Comparison of ENCODE assay signal across 1 cellular context in genomic region chr12:47814539-47815170, GRCh38.
TF ChIP-seq lines count a peak whose summit lies in the region.

No MANE protein-coding gene starts in this region.

TF ChIP-seq in HepG2, 621 proteins besides CTCF, POLR2A, EP300 and RAD21 (continued from another document):
- no peak for TF ChIP-seq ZBTB46 (CRISPR knock-in tag; IDR thresholded peaks at IDR 0.05; ENCODE audit: borderline replicate concordance)
- TF ChIP-seq, protein P1, sequence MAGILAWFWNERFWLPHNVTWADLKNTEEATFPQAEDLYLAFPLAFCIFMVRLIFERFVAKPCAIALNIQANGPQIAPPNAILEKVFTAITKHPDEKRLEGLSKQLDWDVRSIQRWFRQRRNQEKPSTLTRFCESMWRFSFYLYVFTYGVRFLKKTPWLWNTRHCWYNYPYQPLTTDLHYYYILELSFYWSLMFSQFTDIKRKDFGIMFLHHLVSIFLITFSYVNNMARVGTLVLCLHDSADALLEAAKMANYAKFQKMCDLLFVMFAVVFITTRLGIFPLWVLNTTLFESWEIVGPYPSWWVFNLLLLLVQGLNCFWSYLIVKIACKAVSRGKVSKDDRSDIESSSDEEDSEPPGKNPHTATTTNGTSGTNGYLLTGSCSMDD (CRISPR knock-in tag; IDR thresholded peaks at IDR 0.05), result no peak
